Comparison of ENCODE assay signal across 8 cellular contexts in genomic region chr1:228109073-228109961, GRCh38. TPM values are rescaled to one million over a fixed set of nuclear protein-coding genes. Genes with fewer than 3 reads are reported as not detected.
DNase-seq lines count a peak whose midpoint lies in the region; ATAC-seq and TF ChIP-seq lines count a peak whose summit lies in the region.

Gene MRPL55 (minus strand): TSS chr1:228109299. CDS start chr1:228108260, 1,039 bp downstream.

- no peaks in the 10 kb centered on the region for H3K27me3 ChIP-seq in BE2C
- H3K27me3 ChIP-seq in layer of hippocampus (ENCODE audit: control insufficient read depth, insufficient read depth, low read length) = no peaks in the 10 kb centered on the region

- peak; percentile 18; the same call in 1 of the 2 replicates for TF ChIP-seq CTCF in BE2C (IDR thresholded peaks at IDR 0.05; ENCODE audit: low read depth, low read length)

- H3K36me3 ChIP-seq in BE2C = peaks cover 14% of the 10 kb centered on the region

- DNase-seq in BE2C (peak; percentile 98), GM19240 (ENCODE audit: insufficient read length, low spot score) (peak; percentile 81), NCI-H524 treated with DMSO at 0.1 percent for 48 hours (lab: John Stamatoyannopoulos, UW) (peak; percentile 62)
- peak; percentile 97 to 99 for DNase-seq in activated CD4-positive, alpha-beta T cell treated with anti-CD3 and anti-CD28 coated beads for 4 hours
- peak; percentile 97 to 99 for DNase-seq in stimulated activated CD4-positive, alpha-beta T cell treated with anti-CD3 and anti-CD28 coated beads, Interleukin-1b, Interleukin-23, amount 100 ng/mL, for 4 hours (ENCODE audit: low read depth in 2 of 2)

- H3K27ac ChIP-seq in cingulate gyrus (ENCODE audit: low read depth, low read length) = peak within 1 kb of the TSS; percentile 91
- H3K27ac ChIP-seq in layer of hippocampus (ENCODE audit: low read depth, low read length) = peak within 1 kb of the TSS; percentile 86

- no peaks in the 10 kb centered on the region for H3K9me3 ChIP-seq in BE2C

- H3K4me1 ChIP-seq in BE2C = no peaks in the 10 kb centered on the region

- H3K4me3 ChIP-seq in BE2C (ENCODE audit: low read depth, low read length) = peak within 1 kb of the TSS; percentile 98

- ATAC-seq in HG03460 (IDR thresholded peaks at IDR 0.05; ENCODE audit: unreplicated experiment) = peak; percentile 88

RNA-seq across cellular contexts. Expression of gene MRPL55, which starts in this region (rescaled TPM):
- polyA plus RNA-seq in BE2C (2012; ENCODE audit: insufficient read depth, insufficient read length, low read depth) = 502 TPM

Comparison
In these comparisons a context has a peak if more than half of its experiments do, and no peak if none do; other contexts are left out.
1. Peak in every context shown above with its lines: DNase-seq, ATAC-seq, H3K4me3 ChIP-seq and H3K27ac ChIP-seq.